Comparison of ENCODE assay signal across 36 cellular contexts in the genomic region with DNA sequence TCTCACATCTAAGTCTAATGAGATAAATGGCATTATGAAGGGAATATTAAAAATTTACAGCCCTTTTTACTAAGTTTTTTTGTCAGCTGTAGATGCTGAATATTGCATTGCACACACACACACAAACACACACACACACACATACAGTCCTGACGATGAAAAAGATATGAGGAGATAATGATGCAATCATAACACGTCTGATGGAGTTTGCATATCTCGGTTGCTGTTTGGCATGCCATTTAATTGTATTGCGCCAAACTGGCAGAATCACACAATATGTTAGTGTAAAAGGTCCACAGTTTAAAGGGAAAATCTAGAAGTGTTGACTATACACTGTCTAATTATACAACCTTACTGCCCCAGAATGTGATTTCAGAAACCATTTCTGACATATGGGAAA.
"Had no signal": no experiment of that assay in that cellular context is flagged by ENCODE, and none has a peak within 500 bp of the region (broad histone marks: within the 10 kb centered on the region; RNA-seq: fewer than 3 reads in every experiment).

No MANE protein-coding gene starts in this region.

- FAIRE-seq: colon had no signal

- H3K36me3 ChIP-seq: MG63, Peyer's patch, WERI-Rb-1 had no signal

- H3K4me3 ChIP-seq: MG63, Peyer's patch had no signal

- H3K9me3 ChIP-seq: MG63, Peyer's patch had no signal

- H3K27ac ChIP-seq: Peyer's patch, RWPE1, WERI-Rb-1 had no signal

- ATAC-seq: activated CD8-positive, alpha-beta memory T cell treated with anti-CD3 and anti-CD28 coated beads, Interleukin-2, amount 10 ng/mL, durations not matched to agents 7 days and 5 days; activated naive CD8-positive, alpha-beta T cell treated with anti-CD3 and anti-CD28 coated beads, Interleukin-2, amount 50 U/mL, for 24 hours; PC-3; Right ventricle myocardium inferior had no signal

- H3K27me3 ChIP-seq: Peyer's patch had no signal

- H3K4me1 ChIP-seq: Peyer's patch had no signal

- DNase-seq: activated CD4-positive, alpha-beta memory T cell treated with anti-CD3 and anti-CD28 coated beads, Interleukin-2, amount 10 ng/mL, durations not matched to agents 7 days and 5 days; activated CD4-positive, alpha-beta T cell treated with anti-CD3 and anti-CD28 coated beads for 1 hour; activated CD4-positive, alpha-beta T cell treated with anti-CD3 and anti-CD28 coated beads for 48 hours; activated CD4-positive, CD25-positive, alpha-beta regulatory T cell; activated CD8-positive, alpha-beta memory T cell treated with anti-CD3 and anti-CD28 coated beads for 24 hours; activated CD8-positive, alpha-beta memory T cell treated with anti-CD3 and anti-CD28 coated beads, Interleukin-2, amount 10 ng/mL, durations not matched to agents 7 days and 5 days; activated CD8-positive, alpha-beta memory T cell treated with anti-CD3 and anti-CD28 coated beads, Interleukin-2, amount 50 U/mL, for 48 hours; activated effector memory CD4-positive, alpha-beta T cell treated with Interleukin-2 at 50 U/mL for 16 hours; activated naive CD4-positive, alpha-beta T cell treated with anti-CD3 and anti-CD28 coated beads, Interleukin-2, amount 10 ng/mL, durations not matched to agents 7 days and 5 days; activated naive CD8-positive, alpha-beta T cell treated with anti-CD3 and anti-CD28 coated beads, Interleukin-2, amount 50 U/mL, for 24 hours; activated T-cell treated with anti-CD3 and anti-CD28 coated beads, Interleukin-2, amount 50 U/mL, for 48 hours; anterior cingulate cortex; central memory CD4-positive, alpha-beta T cell; Karpas-422; KBM-7; MG63; NCI-H1048; NCI-H1105 treated with DMSO at 0.1 percent for 48 hours; NCI-H1436; NCI-H187; NCI-H2029 treated with DMSO at 0.1 percent for 48 hours; NCI-H226; NCI-H446 treated with DMSO at 0.1 percent for 48 hours; NCI-H774; NK-92 treated with Interleukin-12 subunit alpha and Interleukin-12 subunit beta, amount 100 ng/mL, for 24 hours; PC-3; Peyer's patch; SIG-M5; SW 1271; T-helper 1 cell; T-helper 2 cell; T-helper 9 cell; WERI-Rb-1 had no signal
